In the genomic region with DNA sequence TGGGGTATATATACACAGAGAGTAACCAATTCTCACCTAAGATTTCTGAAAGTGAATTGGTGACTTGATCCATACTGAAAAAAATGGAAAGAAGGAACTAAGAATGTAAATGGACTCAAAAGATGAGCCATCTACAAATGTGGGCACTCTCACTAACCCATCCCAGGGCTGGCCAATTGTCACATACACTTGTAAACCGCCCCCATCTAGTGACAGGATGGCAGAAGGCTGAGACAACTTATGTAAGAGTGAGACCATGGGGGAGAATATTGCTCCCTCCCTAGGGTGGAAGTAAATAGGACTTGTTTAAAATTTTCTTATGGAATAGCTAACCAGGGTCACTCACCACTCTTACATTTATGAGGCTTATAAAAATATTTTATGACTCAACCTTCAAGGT, we compare ENCODE assay signal across 17 cellular contexts.
DNase-seq lines count a peak whose midpoint lies in the region; TF ChIP-seq lines count a peak whose summit lies in the region.
"Had no signal": no experiment of that assay in that cellular context is flagged by ENCODE, and none has a peak within 500 bp of the region (broad histone marks: within the 10 kb centered on the region; RNA-seq: fewer than 3 reads in every experiment).

No MANE protein-coding gene starts in this region.

- no peak overlapping the region for H2AFZ ChIP-seq in neural progenitor cell (replicated peaks)
- H2AFZ ChIP-seq: GM23248 had no signal

- H3K36me3 ChIP-seq in neural progenitor cell, result no peaks in the 10 kb centered on the region

- H3K36me3 Mint-ChIP-seq in neural progenitor cell, result no peaks in the 10 kb centered on the region
- H3K36me3 Mint-ChIP-seq: CD4-positive, alpha-beta memory T cell had no signal

- no peaks in the 10 kb centered on the region for H3K9me3 ChIP-seq in neural progenitor cell (ENCODE audit: low read depth)

- H3F3A ChIP-seq in neural progenitor cell (ENCODE audit: low read depth), result no peaks in the 10 kb centered on the region

- no peaks in the 10 kb centered on the region for H4K20me1 ChIP-seq in neural progenitor cell (ENCODE audit: low read depth)

- H3K4me3 Mint-ChIP-seq in neural progenitor cell, result no peak overlapping the region
- H3K4me3 Mint-ChIP-seq: B cell; CD4-positive, alpha-beta memory T cell; HFFc6 had no signal

- H3K27me3 ChIP-seq in neural progenitor cell, result no peaks in the 10 kb centered on the region

- H3K79me2 ChIP-seq in neural progenitor cell (ENCODE audit: low read depth), result no peaks in the 10 kb centered on the region

- no peak overlapping the region for H3K4me2 ChIP-seq in neural progenitor cell

- H3K27ac ChIP-seq in neural progenitor cell, result no peak overlapping the region
- H3K27ac ChIP-seq: GM23248 had no signal

- TF ChIP-seq CTCF in neural progenitor cell (IDR thresholded peaks at IDR 0.05), result peak; percentile 17

- H3K27me3 Mint-ChIP-seq in neural progenitor cell (ENCODE audit: insufficient read depth, low read depth), result peaks cover 4% of the 10 kb centered on the region
- H3K27me3 Mint-ChIP-seq: B cell had no signal

- DNase-seq in NCI-H82 (lab: John Stamatoyannopoulos, UW) (peak; percentile 43), NCI-H82 treated with DMSO at 0.1 percent for 48 hours (lab: John Stamatoyannopoulos, UW; ENCODE audit: unreplicated experiment) (no peak), iPS-NIHi11 (ENCODE audit: low spot score) (peak; percentile 24), neural progenitor cell (ENCODE audit: low spot score) (peak; percentile 20), NCI-H1694 treated with DMSO at 0.1 percent for 48 hours (lab: John Stamatoyannopoulos, UW) (no peak), NOMO-1 (lab: John Stamatoyannopoulos, UW; ENCODE audit: unreplicated experiment in 2 of 2) (no peak), Ammon's horn (ENCODE audit: low spot score) (no peak)
- DNase-seq: ACHN; C1 segment of cervical spinal cord; CD4-positive, alpha-beta memory T cell; DMS79; GM23248; HCEC 1CT; HFFc6 had no signal

- H3K4me1 ChIP-seq in neural progenitor cell, result no peaks in the 10 kb centered on the region

- peaks cover 2% of the 10 kb centered on the region for H3K9me3 Mint-ChIP-seq in neural progenitor cell

- no peaks in the 10 kb centered on the region for H3K4me1 Mint-ChIP-seq in neural progenitor cell
- H3K4me1 Mint-ChIP-seq: B cell; CD4-positive, alpha-beta memory T cell had no signal

- H3K27ac Mint-ChIP-seq in neural progenitor cell, result no peak overlapping the region
- H3K27ac Mint-ChIP-seq: B cell; CD4-positive, alpha-beta memory T cell; HFFc6 had no signal

- no peak overlapping the region for H3K4me3 ChIP-seq in neural progenitor cell
- H3K4me3 ChIP-seq: GM12878, GM23248, K562 had no signal

- no peak overlapping the region for H3K9ac ChIP-seq in neural progenitor cell
- H3K9ac ChIP-seq: GM23248 had no signal

Comparison
In these comparisons a context has a peak if more than half of its experiments do, and no peak if none do; other contexts are left out.
1. DNase-seq: peak in NCI-H82 (single experiment), iPS-NIHi11 (single experiment) and neural progenitor cell (single experiment); none in NCI-H82 treated with DMSO at 0.1 percent for 48 hours (single experiment), NCI-H1694 treated with DMSO at 0.1 percent for 48 hours (single experiment), NOMO-1 (0 of 2) and Ammon's horn (single experiment).